34 cellular contexts compared by ENCODE assay signal in the genomic region with DNA sequence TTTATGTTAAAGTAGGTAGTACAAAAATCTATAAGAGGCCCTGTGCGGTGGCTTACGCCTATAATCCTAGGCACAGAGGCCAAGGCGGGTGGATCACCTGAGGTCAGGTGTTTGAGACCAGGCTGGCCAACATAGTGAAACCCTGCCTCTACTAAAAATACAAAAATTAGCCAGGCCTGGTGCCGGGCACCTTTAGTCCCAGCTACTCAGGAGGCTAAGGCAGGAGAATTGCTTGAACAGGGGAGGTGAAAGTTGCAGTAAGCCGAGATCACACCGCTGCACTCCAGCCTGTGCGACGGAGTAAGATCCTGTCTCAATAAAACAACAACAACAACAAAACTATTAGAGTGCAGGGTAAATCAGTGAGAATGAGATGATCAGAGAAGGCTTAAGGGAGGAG.
"Had no signal": no experiment of that assay in that cellular context is flagged by ENCODE, and none has a peak within 500 bp of the region (broad histone marks: within the 10 kb centered on the region; RNA-seq: fewer than 3 reads in every experiment).

No MANE protein-coding gene starts in this region.

- H3K4me3 Mint-ChIP-seq: activated CD4-positive, alpha-beta memory T cell treated with anti-CD3 and anti-CD28 coated beads for 36 hours; activated CD4-positive, alpha-beta T cell treated with anti-CD3 and anti-CD28 coated beads for 36 hours; activated CD4-positive, alpha-beta T cell treated with anti-CD3 and anti-CD28 coated beads, Interleukin-2, amount 10 ng/mL, durations not matched to agents 24 days and 14 days; activated CD8-positive, alpha-beta memory T cell treated with anti-CD3 and anti-CD28 coated beads, Interleukin-2, amount 10 ng/mL, durations not matched to agents 7 days and 5 days; activated CD8-positive, alpha-beta T cell treated with anti-CD3 and anti-CD28 coated beads, Interleukin-2, amount 10 ng/mL, durations not matched to agents 7 days and 5 days; activated naive CD4-positive, alpha-beta T cell treated with anti-CD3 and anti-CD28 coated beads, Interleukin-2, amount 10 ng/mL, durations not matched to agents 7 days and 5 days; activated naive CD8-positive, alpha-beta T cell treated with anti-CD3 and anti-CD28 coated beads, Interleukin-2, amount 10 ng/mL, durations not matched to agents 7 days and 5 days; activated T-helper 1 cell treated with anti-CD3 and anti-CD28 coated beads, Interleukin-12 subunit alpha, Interleukin-12 subunit beta, Interleukin-2, Interleukin-4 antibody, amounts not matched to agents 30 ng/mL and 10 ng/mL and 1 ng/mL, durations not matched to agents 14 hours and 24 hours and 36 hours; brain; T-helper 17 cell; T-helper 2 cell treated with Interferon-gamma antibody and Interleukin-4, amounts not matched to agents 5 μg/mL and 100 μg/mL, for 36 hours had no signal

- H3K4me3 ChIP-seq: ascending aorta, breast epithelium, cardiac muscle cell, colonic mucosa, esophagus squamous epithelium, gastroesophageal sphincter, heart right ventricle had no signal

- FAIRE-seq: endometrium, endothelial cell of umbilical vein had no signal

- H3K27me3 Mint-ChIP-seq: activated CD4-positive, alpha-beta memory T cell treated with anti-CD3 and anti-CD28 coated beads for 36 hours; activated CD4-positive, alpha-beta T cell treated with anti-CD3 and anti-CD28 coated beads for 36 hours; activated CD4-positive, alpha-beta T cell treated with anti-CD3 and anti-CD28 coated beads, Interleukin-2, amount 10 ng/mL, durations not matched to agents 24 days and 14 days; activated CD8-positive, alpha-beta memory T cell treated with anti-CD3 and anti-CD28 coated beads, Interleukin-2, amount 10 ng/mL, durations not matched to agents 7 days and 5 days; activated naive CD4-positive, alpha-beta T cell treated with anti-CD3 and anti-CD28 coated beads, Interleukin-2, amount 10 ng/mL, durations not matched to agents 7 days and 5 days; activated naive CD8-positive, alpha-beta T cell treated with anti-CD3 and anti-CD28 coated beads, Interleukin-2, amount 10 ng/mL, durations not matched to agents 7 days and 5 days; T-helper 17 cell had no signal

- H3K36me3 ChIP-seq: ascending aorta, breast epithelium, cardiac muscle cell, colonic mucosa, esophagus squamous epithelium, gastroesophageal sphincter, heart right ventricle had no signal

- H3K4me1 Mint-ChIP-seq: activated CD4-positive, alpha-beta T cell treated with anti-CD3 and anti-CD28 coated beads for 36 hours; activated CD4-positive, alpha-beta T cell treated with anti-CD3 and anti-CD28 coated beads, Interleukin-2, amount 10 ng/mL, durations not matched to agents 24 days and 14 days; activated CD8-positive, alpha-beta memory T cell treated with anti-CD3 and anti-CD28 coated beads, Interleukin-2, amount 10 ng/mL, durations not matched to agents 7 days and 5 days; activated naive CD4-positive, alpha-beta T cell treated with anti-CD3 and anti-CD28 coated beads, Interleukin-2, amount 10 ng/mL, durations not matched to agents 7 days and 5 days; activated naive CD8-positive, alpha-beta T cell treated with anti-CD3 and anti-CD28 coated beads, Interleukin-2, amount 10 ng/mL, durations not matched to agents 7 days and 5 days; T-helper 17 cell had no signal

- DNase-seq: activated CD4-positive, alpha-beta memory T cell treated with anti-CD3 and anti-CD28 coated beads for 36 hours; activated CD4-positive, alpha-beta T cell treated with anti-CD3 and anti-CD28 coated beads for 36 hours; activated CD4-positive, alpha-beta T cell treated with anti-CD3 and anti-CD28 coated beads, Interleukin-2, amount 10 ng/mL, durations not matched to agents 24 days and 14 days; activated CD4-positive, CD25-positive, alpha-beta regulatory T cell; activated CD4-positive, CD25-positive, alpha-beta regulatory T cell treated with anti-CD3 and anti-CD28 coated beads, Interleukin-2, amount 50 U/mL, for 72 hours; activated CD8-positive, alpha-beta memory T cell treated with anti-CD3 and anti-CD28 coated beads, Interleukin-2, amount 10 ng/mL, durations not matched to agents 7 days and 5 days; activated CD8-positive, alpha-beta memory T cell treated with anti-CD3 and anti-CD28 coated beads, Interleukin-2, amount 50 U/mL, for 4 hours; activated CD8-positive, alpha-beta T cell treated with anti-CD3 and anti-CD28 coated beads, Interleukin-2, amount 10 ng/mL, durations not matched to agents 7 days and 5 days; activated gamma-delta T cell; activated naive CD4-positive, alpha-beta T cell; activated naive CD4-positive, alpha-beta T cell treated with anti-CD3 and anti-CD28 coated beads, Interleukin-2, amount 10 ng/mL, durations not matched to agents 7 days and 5 days; activated naive CD8-positive, alpha-beta T cell treated with anti-CD3 and anti-CD28 coated beads, Interleukin-2, amount 10 ng/mL, durations not matched to agents 7 days and 5 days; activated T-cell treated with anti-CD3 and anti-CD28 coated beads, Interleukin-2, amount 50 U/mL, for 1 hour; activated T-cell treated with anti-CD3 and anti-CD28 coated beads, Interleukin-2, amount 50 U/mL, for 48 hours; central memory CD4-positive, alpha-beta T cell; cerebellar nuclear complex; colonic mucosa; effector CD8-positive, alpha-beta T cell; esophagus squamous epithelium; foreskin melanocyte; heart right ventricle; T-helper 17 cell; T1000 had no signal

- H3K4me1 ChIP-seq: ascending aorta, breast epithelium, colonic mucosa, gastroesophageal sphincter had no signal

- H3K27me3 ChIP-seq: ascending aorta, breast epithelium, colonic mucosa, esophagus squamous epithelium, gastroesophageal sphincter, heart right ventricle had no signal

- H3K27ac Mint-ChIP-seq: activated CD4-positive, alpha-beta memory T cell treated with anti-CD3 and anti-CD28 coated beads for 36 hours; activated CD4-positive, alpha-beta T cell treated with anti-CD3 and anti-CD28 coated beads for 36 hours; activated CD4-positive, alpha-beta T cell treated with anti-CD3 and anti-CD28 coated beads, Interleukin-2, amount 10 ng/mL, durations not matched to agents 24 days and 14 days; activated CD8-positive, alpha-beta memory T cell treated with anti-CD3 and anti-CD28 coated beads, Interleukin-2, amount 10 ng/mL, durations not matched to agents 7 days and 5 days; activated CD8-positive, alpha-beta T cell treated with anti-CD3 and anti-CD28 coated beads, Interleukin-2, amount 10 ng/mL, durations not matched to agents 7 days and 5 days; activated naive CD4-positive, alpha-beta T cell treated with anti-CD3 and anti-CD28 coated beads, Interleukin-2, amount 10 ng/mL, durations not matched to agents 7 days and 5 days; activated naive CD4-positive, alpha-beta T cell treated with anti-CD3 and anti-CD28 coated beads, Interleukin-2, amount 50 U/mL, for 72 hours; activated naive CD8-positive, alpha-beta T cell treated with anti-CD3 and anti-CD28 coated beads, Interleukin-2, amount 10 ng/mL, durations not matched to agents 7 days and 5 days; activated T-helper 1 cell treated with anti-CD3 and anti-CD28 coated beads, Interleukin-12 subunit alpha, Interleukin-12 subunit beta, Interleukin-2, Interleukin-4 antibody, amounts not matched to agents 30 ng/mL and 10 ng/mL and 1 ng/mL, durations not matched to agents 14 hours and 24 hours and 36 hours; brain; T-helper 17 cell; T-helper 2 cell treated with Interferon-gamma antibody and Interleukin-4, amounts not matched to agents 5 μg/mL and 100 μg/mL, for 36 hours had no signal

- H3K27ac ChIP-seq: ascending aorta, breast epithelium, cardiac muscle cell, colonic mucosa, epithelial cell of prostate, esophagus squamous epithelium, gastroesophageal sphincter had no signal

- H3K9me3 ChIP-seq: colonic mucosa had no signal

- H3K36me3 Mint-ChIP-seq: activated CD4-positive, alpha-beta memory T cell treated with anti-CD3 and anti-CD28 coated beads for 36 hours; activated CD8-positive, alpha-beta memory T cell treated with anti-CD3 and anti-CD28 coated beads, Interleukin-2, amount 10 ng/mL, durations not matched to agents 7 days and 5 days; activated naive CD4-positive, alpha-beta T cell treated with anti-CD3 and anti-CD28 coated beads, Interleukin-2, amount 10 ng/mL, durations not matched to agents 7 days and 5 days; activated naive CD4-positive, alpha-beta T cell treated with anti-CD3 and anti-CD28 coated beads, Interleukin-2, amount 50 U/mL, for 72 hours; activated naive CD8-positive, alpha-beta T cell treated with anti-CD3 and anti-CD28 coated beads, Interleukin-2, amount 10 ng/mL, durations not matched to agents 7 days and 5 days had no signal

- H3K9me3 Mint-ChIP-seq: activated naive CD4-positive, alpha-beta T cell treated with anti-CD3 and anti-CD28 coated beads, Interleukin-2, amount 10 ng/mL, durations not matched to agents 7 days and 5 days had no signal

- ATAC-seq: activated CD4-positive, alpha-beta T cell treated with anti-CD3 and anti-CD28 coated beads for 36 hours; activated CD8-positive, alpha-beta memory T cell treated with anti-CD3 and anti-CD28 coated beads, Interleukin-2, amount 10 ng/mL, durations not matched to agents 7 days and 5 days; activated CD8-positive, alpha-beta T cell treated with anti-CD3 and anti-CD28 coated beads, Interleukin-2, amount 10 ng/mL, durations not matched to agents 7 days and 5 days; activated naive CD4-positive, alpha-beta T cell treated with anti-CD3 and anti-CD28 coated beads, Interleukin-2, amount 50 U/mL, for 72 hours; gastroesophageal sphincter; heart right ventricle; T-helper 17 cell had no signal
